20 cellular contexts compared by ENCODE assay signal in genomic region chr2:220998156-220998555, GRCh38.
DNase-seq lines count a peak whose midpoint lies in the region; ATAC-seq and TF ChIP-seq lines count a peak whose summit lies in the region.
"Had no signal": no experiment of that assay in that cellular context is flagged by ENCODE, and none has a peak within 500 bp of the region (broad histone marks: within the 10 kb centered on the region; RNA-seq: fewer than 3 reads in every experiment).

No MANE protein-coding gene starts in this region.

- no peak for ATAC-seq in HG03175 (IDR thresholded peaks at IDR 0.05; ENCODE audit: unreplicated experiment)

- H3K4me1 ChIP-seq in parathyroid adenoma = no peaks in the 10 kb centered on the region
- H3K4me1 ChIP-seq: BE2C, BLaER1, Caco-2 had no signal

- no peak overlapping the region for H3K4me3 Mint-ChIP-seq in activated naive CD4-positive, alpha-beta T cell treated with anti-CD3 and anti-CD28 coated beads, Interleukin-2, amount 50 U/mL, for 24 hours
- H3K4me3 Mint-ChIP-seq: CD14-positive monocyte; CD4-positive, alpha-beta memory T cell; CD4-positive, CD25-positive, alpha-beta regulatory T cell; CD8-positive, alpha-beta memory T cell had no signal

- peak overlapping the region; percentile 31 for H2AFZ ChIP-seq in parathyroid adenoma

- TF ChIP-seq CTCF in parathyroid adenoma (IDR thresholded peaks at IDR 0.05) = no peak

- peak overlapping the region; percentile 4 for H3K27ac Mint-ChIP-seq in activated naive CD4-positive, alpha-beta T cell treated with anti-CD3 and anti-CD28 coated beads, Interleukin-2, amount 50 U/mL, for 24 hours
- H3K27ac Mint-ChIP-seq: CD4-positive, alpha-beta memory T cell; CD4-positive, CD25-positive, alpha-beta regulatory T cell; CD8-positive, alpha-beta memory T cell had no signal

- H3K79me2 ChIP-seq in parathyroid adenoma = no peaks in the 10 kb centered on the region

- no peaks in the 10 kb centered on the region for H3K4me1 Mint-ChIP-seq in activated naive CD4-positive, alpha-beta T cell treated with anti-CD3 and anti-CD28 coated beads, Interleukin-2, amount 50 U/mL, for 24 hours
- H3K4me1 Mint-ChIP-seq: CD14-positive monocyte; CD4-positive, alpha-beta memory T cell; CD4-positive, CD25-positive, alpha-beta regulatory T cell; CD8-positive, alpha-beta memory T cell had no signal

- no peak for DNase-seq in activated naive CD4-positive, alpha-beta T cell treated with anti-CD3 and anti-CD28 coated beads, Interleukin-2, amount 50 U/mL, for 16 hours
- peak; percentile 76 for DNase-seq in islet precursor cell
- no peak for DNase-seq in COR-L47 (lab: John Stamatoyannopoulos, UW)
- no peak for DNase-seq in NCI-H1092 (lab: John Stamatoyannopoulos, UW)
- DNase-seq: 8988T; ACHN; BE2C; C1 segment of cervical spinal cord; Caco-2; Calu3; CD4-positive, alpha-beta memory T cell; CD4-positive, CD25-positive, alpha-beta regulatory T cell; CD8-positive, alpha-beta memory T cell; DMS79 treated with DMSO at 0.1 percent for 48 hours; GF-D8 had no signal

- H3K36me3 ChIP-seq in parathyroid adenoma (ENCODE audit: control insufficient read depth, insufficient read depth, low read length) = no peaks in the 10 kb centered on the region
- H3K36me3 ChIP-seq: BE2C, BLaER1 had no signal

- no peaks in the 10 kb centered on the region for H3K9me3 ChIP-seq in parathyroid adenoma (ENCODE audit: control insufficient read depth, low read length)
- H3K9me3 ChIP-seq: BE2C, BLaER1, Caco-2 had no signal

- no peak overlapping the region for H3K4me3 ChIP-seq in parathyroid adenoma (ENCODE audit: low read depth, low read length)
- H3K4me3 ChIP-seq: BLaER1 had no signal

- H3K4me2 ChIP-seq in parathyroid adenoma (ENCODE audit: low read length) = no peak overlapping the region
- H3K4me2 ChIP-seq: BLaER1 had no signal

- H3K9me3 Mint-ChIP-seq in activated naive CD4-positive, alpha-beta T cell treated with anti-CD3 and anti-CD28 coated beads, Interleukin-2, amount 50 U/mL, for 24 hours = no peaks in the 10 kb centered on the region
- H3K9me3 Mint-ChIP-seq: CD8-positive, alpha-beta memory T cell had no signal

- H3K27me3 ChIP-seq in parathyroid adenoma (ENCODE audit: control insufficient read depth, insufficient read depth, low read length) = no peaks in the 10 kb centered on the region
- H3K27me3 ChIP-seq: BE2C, BLaER1 had no signal

- H3K9ac ChIP-seq in parathyroid adenoma = no peak overlapping the region
- H3K9ac ChIP-seq: BLaER1 had no signal

- H3K36me3 Mint-ChIP-seq in activated naive CD4-positive, alpha-beta T cell treated with anti-CD3 and anti-CD28 coated beads, Interleukin-2, amount 50 U/mL, for 24 hours = no peaks in the 10 kb centered on the region
- H3K36me3 Mint-ChIP-seq: CD14-positive monocyte; CD4-positive, alpha-beta memory T cell; CD4-positive, CD25-positive, alpha-beta regulatory T cell; CD8-positive, alpha-beta memory T cell had no signal

- H3K27me3 Mint-ChIP-seq in activated naive CD4-positive, alpha-beta T cell treated with anti-CD3 and anti-CD28 coated beads, Interleukin-2, amount 50 U/mL, for 24 hours = no peaks in the 10 kb centered on the region

- no peak overlapping the region for H3K27ac ChIP-seq in parathyroid adenoma
- H3K27ac ChIP-seq: BLaER1 had no signal
